ENCODE assay signal across 8 cellular contexts in the genomic region with DNA sequence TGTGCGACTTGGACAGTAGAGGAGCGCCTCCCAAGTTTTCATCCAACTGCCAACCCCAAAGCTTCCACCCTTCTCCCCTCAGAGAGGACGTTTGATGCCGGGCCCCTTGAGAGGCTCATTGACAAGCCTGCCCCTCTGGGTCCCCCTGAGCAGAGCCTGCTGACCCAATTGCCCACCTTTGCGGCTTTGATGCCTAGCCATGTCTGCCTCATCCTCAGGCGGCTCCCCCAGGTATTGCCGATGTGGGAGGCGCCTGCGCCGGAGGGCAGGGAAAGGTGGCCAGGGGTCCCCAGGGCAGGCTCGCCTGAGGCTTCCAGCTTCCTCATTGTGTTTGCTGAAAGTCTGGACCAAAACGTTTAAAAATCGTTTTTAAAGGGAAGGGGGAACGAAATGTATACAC. TPM values are rescaled to one million over a fixed set of nuclear protein-coding genes. Genes with fewer than 3 reads are reported as not detected.
DNase-seq lines count a peak whose midpoint lies in the region; ATAC-seq and TF ChIP-seq lines count a peak whose summit lies in the region.

No MANE protein-coding gene starts in this region.

- no peak for ATAC-seq in HG02938 (IDR thresholded peaks at IDR 0.05; ENCODE audit: unreplicated experiment)

- peak overlapping the region; percentile 99 for H3K4me2 ChIP-seq in BLaER1
- peak overlapping the region; percentile 35 for H3K4me2 ChIP-seq in neural cell (ENCODE audit: low read length)

- peaks cover 35% of the 10 kb centered on the region for H3K36me3 ChIP-seq in BLaER1
- peaks cover 10% of the 10 kb centered on the region for H3K36me3 ChIP-seq in MG63
- H3K36me3 ChIP-seq in neural cell (ENCODE audit: insufficient read depth, low read length): no peaks in the 10 kb centered on the region

- no peak for TF ChIP-seq EP300 in neural cell (conservative IDR thresholded peaks at IDR 0.05; ENCODE audit: poor library complexity, severe bottlenecking)

- H3K4me1 ChIP-seq in BLaER1: peaks cover 36% of the 10 kb centered on the region

- no peak for TF ChIP-seq RAD21 in neural cell (conservative IDR thresholded peaks at IDR 0.05)

- no peaks in the 10 kb centered on the region for H3F3A ChIP-seq in neural cell (ENCODE audit: insufficient read depth, low read length, poor library complexity, severe bottlenecking)

- H2AFZ ChIP-seq in neural cell (ENCODE audit: low read depth, low read length): peak overlapping the region; percentile 65

- DNase-seq in MG63 (no peak), dorsolateral prefrontal cortex (peak in 1 of 10 donors; percentile 6), NAMALWA (ENCODE audit: low spot score) (no peak), NCI-H146 (lab: John Stamatoyannopoulos, UW) (no peak)
- no peak for DNase-seq in stimulated activated CD4-positive, alpha-beta T cell treated with anti-CD3 and anti-CD28 coated beads, Interleukin-4, amount 100 ng/mL, for 4 hours

- intact Hi-C loops in dorsolateral prefrontal cortex (cut with DNase I): loop anchor here in 1 of 2 donors (10.0 kb wide), 1 partner anchor 48 kb away; a partner anchor contains a TSS

- no peaks in the 10 kb centered on the region for H3K9me3 ChIP-seq in BLaER1
- H3K9me3 ChIP-seq in MG63: no peaks in the 10 kb centered on the region
- H3K9me3 ChIP-seq in neural cell (ENCODE audit: low read length): no peaks in the 10 kb centered on the region

- no peaks in the 10 kb centered on the region for H3K27me3 ChIP-seq in BLaER1
- no peaks in the 10 kb centered on the region for H3K27me3 ChIP-seq in MG63
- no peaks in the 10 kb centered on the region for H3K27me3 ChIP-seq in dorsolateral prefrontal cortex
- no peaks in the 10 kb centered on the region for H3K27me3 ChIP-seq in neural cell (ENCODE audit: insufficient read depth, low read depth, low read length)

- H4K20me1 ChIP-seq in BLaER1 (peaks cover 27% of the 10 kb centered on the region), neural cell (ENCODE audit: insufficient read depth) (no peaks in the 10 kb centered on the region)

- H3K27ac ChIP-seq in BLaER1: peak overlapping the region; percentile 26
- H3K27ac ChIP-seq in dorsolateral prefrontal cortex: peak overlapping the region in 9 of 59 donors; percentile 15 to 77 (median 29)
- no peak overlapping the region for H3K27ac ChIP-seq in neural cell (ENCODE audit: low read length)

- TF ChIP-seq CTCF in dorsolateral prefrontal cortex (IDR thresholded peaks at IDR 0.05 in 54 of 56, conservative IDR thresholded peaks at IDR 0.05 in 2 of 56; ENCODE audit: low read depth in 1 of 56, partially characterized antibody in 56 of 56) (no peak), neural cell (IDR thresholded peaks at IDR 0.05; ENCODE audit: poor library complexity, severe bottlenecking) (no peak)

- H3K9ac ChIP-seq in BLaER1 (peak overlapping the region; percentile 93), neural cell (ENCODE audit: low read length) (peak overlapping the region; percentile 70)

- H3K9me2 ChIP-seq in neural cell (ENCODE audit: insufficient read depth, low read length): no peaks in the 10 kb centered on the region

- H3K79me2 ChIP-seq in neural cell (replicated peaks; ENCODE audit: insufficient read depth, low read length): no peaks in the 10 kb centered on the region

- H3K4me3 ChIP-seq in BLaER1 (peak overlapping the region; percentile 99), MG63 (peak overlapping the region; percentile 78), dorsolateral prefrontal cortex (peak overlapping the region; percentile 52 to 96 (median 87)), neural cell (ENCODE audit: low read length) (peak overlapping the region; percentile 94)

TF ChIP-seq in neural cell, 6 proteins besides CTCF, POLR2A, EP300 and RAD21:
- no peak for TF ChIP-seq POLR2AphosphoS5 (IDR thresholded peaks at IDR 0.05)

RNA-seq across cellular contexts. Expression of a gene that starts 1.4 kb away (rescaled TPM):
- total RNA-seq in MG63 (2014; rRNA removed; shearing (Covaris generic); ENCODE audit: low replicate concordance): 28.3 and 46.9 TPM in 2 replicates
- total RNA-seq in dorsolateral prefrontal cortex: 10 to 100 TPM; 20.1 to 43.4 (median 28.1) TPM
- polyA plus RNA-seq in neural cell: 39.3 and 40.4 TPM in 2 replicates
- polyA minus RNA-seq in neural cell: 26.3 and 31.1 TPM in 2 replicates

RNA-seq across cellular contexts. Expression of a gene that starts 36.5 kb away (rescaled TPM):
- 8.9 and 10.4 TPM in 2 replicates for total RNA-seq in MG63 (2014; rRNA removed; shearing (Covaris generic); ENCODE audit: low replicate concordance)
- total RNA-seq in dorsolateral prefrontal cortex: 1,000 to 10,000 TPM in 1 of 120 experiments, 100 to 1,000 TPM in 110, 10 to 100 TPM in 9; 33.1 to 1,222 (median 302) TPM
- 1.1 and 1.8 TPM in 2 replicates for polyA plus RNA-seq in neural cell
- polyA minus RNA-seq in neural cell: 1.2 and 1.5 TPM in 2 replicates

RNA-seq across cellular contexts. Expression of a gene that starts 47.3 kb away (rescaled TPM):
- 58.5 and 60.3 TPM in 2 replicates for total RNA-seq in MG63 (2014; rRNA removed; shearing (Covaris generic); ENCODE audit: low replicate concordance)
- total RNA-seq in dorsolateral prefrontal cortex: 10 to 100 TPM; 11.7 to 22.4 (median 16.7) TPM
- 29.6 and 33.2 TPM in 2 replicates for polyA plus RNA-seq in neural cell
- polyA minus RNA-seq in neural cell: 39.9 and 41.6 TPM in 2 replicates
